10 cellular contexts compared by ENCODE assay signal in genomic region chr5:172870261-172870806, GRCh38. TPM values are rescaled to one million over a fixed set of nuclear protein-coding genes. Genes with fewer than 3 reads are reported as not detected.
A peak's percentile ranks its signal among the peaks of the same experiment; 100 is the strongest.
DNase-seq lines count a peak whose midpoint lies in the region; TF ChIP-seq lines count a peak whose summit lies in the region.
"Had no signal": no experiment of that assay in that cellular context is flagged by ENCODE, and none has a peak within 500 bp of the region (broad histone marks: within the 10 kb centered on the region; RNA-seq: fewer than 3 reads in every experiment).

No MANE protein-coding gene starts in this region.

- no peak overlapping the region for H3K27ac Mint-ChIP-seq in activated T-helper 2 cell treated with anti-CD3 and anti-CD28 coated beads, Interferon-gamma antibody, Interleukin-2, Interleukin-4, amounts not matched to agents 10 μg/mL and 5 μg/mL and 100 μg/mL, durations not matched to agents 14 hours and 24 hours and 36 hours
- H3K27ac Mint-ChIP-seq: immature natural killer cell had no signal

- no peaks in the 10 kb centered on the region for H3K36me3 Mint-ChIP-seq in activated T-helper 2 cell treated with anti-CD3 and anti-CD28 coated beads, Interferon-gamma antibody, Interleukin-2, Interleukin-4, amounts not matched to agents 10 μg/mL and 5 μg/mL and 100 μg/mL, durations not matched to agents 14 hours and 24 hours and 36 hours (ENCODE audit: low read depth)

- H3K9me3 Mint-ChIP-seq in activated T-helper 2 cell treated with anti-CD3 and anti-CD28 coated beads, Interferon-gamma antibody, Interleukin-2, Interleukin-4, amounts not matched to agents 10 μg/mL and 5 μg/mL and 100 μg/mL, durations not matched to agents 14 hours and 24 hours and 36 hours: no peaks in the 10 kb centered on the region
- H3K9me3 Mint-ChIP-seq: immature natural killer cell had no signal

- DNase-seq in Caki2 (ENCODE audit: low read depth): peak; percentile 94
- peak; percentile 57 for DNase-seq in UCSD-AML1 (lab: John Stamatoyannopoulos, UW; ENCODE audit: unreplicated experiment)
- DNase-seq in glomerular visceral epithelial cell (ENCODE audit: extremely low spot score): peak; percentile 92
- DNase-seq in retinal pigment epithelial cell (ENCODE audit: low read depth): peak; percentile 80
- no peak for DNase-seq in activated T-helper 2 cell treated with anti-CD3 and anti-CD28 coated beads, Interferon-gamma antibody, Interleukin-2, Interleukin-4, amounts not matched to agents 10 μg/mL and 5 μg/mL and 100 μg/mL, durations not matched to agents 14 hours and 24 hours and 36 hours (ENCODE audit: low spot score)
- DNase-seq in OCI-M1 (lab: John Stamatoyannopoulos, UW): no peak
- DNase-seq in stimulated activated CD4-positive, alpha-beta T cell treated with anti-CD3 and anti-CD28 coated beads, Interleukin-2, amount 100 ng/mL, for 48 hours: no peak
- DNase-seq in NCI-H446 treated with DMSO at 0.1 percent for 48 hours (lab: John Stamatoyannopoulos, UW): no peak
- DNase-seq: immature natural killer cell, NCI-H510A had no signal

- intact Hi-C loops in activated T-helper 2 cell treated with anti-CD3 and anti-CD28 coated beads, Interferon-gamma antibody, Interleukin-2, Interleukin-4, amounts not matched to agents 10 μg/mL and 5 μg/mL and 100 μg/mL, durations not matched to agents 14 hours and 24 hours and 36 hours (cut with micrococcal nuclease): no loop called here

- in situ Hi-C loops in Caki2 (cut with HindIII; ENCODE audit: low pct_unique_long_range_greater_than_20kb, low sequenced_read_pairs): no loop called here

- no peaks in the 10 kb centered on the region for H3K27me3 Mint-ChIP-seq in activated T-helper 2 cell treated with anti-CD3 and anti-CD28 coated beads, Interferon-gamma antibody, Interleukin-2, Interleukin-4, amounts not matched to agents 10 μg/mL and 5 μg/mL and 100 μg/mL, durations not matched to agents 14 hours and 24 hours and 36 hours (ENCODE audit: low read depth)

- peaks cover 13% of the 10 kb centered on the region for H3K4me1 Mint-ChIP-seq in activated T-helper 2 cell treated with anti-CD3 and anti-CD28 coated beads, Interferon-gamma antibody, Interleukin-2, Interleukin-4, amounts not matched to agents 10 μg/mL and 5 μg/mL and 100 μg/mL, durations not matched to agents 14 hours and 24 hours and 36 hours (ENCODE audit: low read depth)

- no peak for TF ChIP-seq CTCF in retinal pigment epithelial cell (conservative IDR thresholded peaks at IDR 0.05; ENCODE audit: low read depth, low read length)

- no peak overlapping the region for H3K4me3 Mint-ChIP-seq in activated T-helper 2 cell treated with anti-CD3 and anti-CD28 coated beads, Interferon-gamma antibody, Interleukin-2, Interleukin-4, amounts not matched to agents 10 μg/mL and 5 μg/mL and 100 μg/mL, durations not matched to agents 14 hours and 24 hours and 36 hours (ENCODE audit: low read depth)
- H3K4me3 Mint-ChIP-seq: immature natural killer cell had no signal

- no peak overlapping the region for H3K4me3 ChIP-seq in retinal pigment epithelial cell (ENCODE audit: low read length)

RNA-seq across cellular contexts. Expression of gene ERGIC1, which starts 36.3 kb away (rescaled TPM):
- 76.3 and 84.8 TPM in 2 replicates for total RNA-seq in Caki2 (2014; rRNA removed; shearing (Covaris generic); ENCODE audit: low replicate concordance)
- 53.1 and 54.8 TPM in 2 replicates for total RNA-seq in activated T-helper 2 cell treated with anti-CD3 and anti-CD28 coated beads, Interferon-gamma antibody, Interleukin-2, Interleukin-4, amounts not matched to agents 10 μg/mL and 5 μg/mL and 100 μg/mL, durations not matched to agents 14 hours and 24 hours and 36 hours

Comparison
In these comparisons a context has a peak if more than half of its experiments do, and no peak if none do; other contexts are left out.
1. DNase-seq: peak in Caki2 (single experiment), UCSD-AML1 (single experiment), glomerular visceral epithelial cell (single experiment) and retinal pigment epithelial cell (single experiment); none in activated T-helper 2 cell treated with anti-CD3 and anti-CD28 coated beads, Interferon-gamma antibody, Interleukin-2, Interleukin-4, amounts not matched to agents 10 μg/mL and 5 μg/mL and 100 μg/mL, durations not matched to agents 14 hours and 24 hours and 36 hours (single experiment), OCI-M1 (single experiment), stimulated activated CD4-positive, alpha-beta T cell treated with anti-CD3 and anti-CD28 coated beads, Interleukin-2, amount 100 ng/mL, for 48 hours (0 of 2) and NCI-H446 treated with DMSO at 0.1 percent for 48 hours (single experiment).